ENCODE assay signal across 1 cellular context in genomic region chr1:226001852-226002666, GRCh38.
A peak's percentile ranks its signal among the peaks of the same experiment; 100 is the strongest.
TF ChIP-seq lines count a peak whose summit lies in the region.

No MANE protein-coding gene starts in this region.

TF ChIP-seq in HEK293, 187 proteins besides CTCF, POLR2A, EP300 and RAD21 (continued from another document and continues in another):
- TF ChIP-seq, protein P1, sequence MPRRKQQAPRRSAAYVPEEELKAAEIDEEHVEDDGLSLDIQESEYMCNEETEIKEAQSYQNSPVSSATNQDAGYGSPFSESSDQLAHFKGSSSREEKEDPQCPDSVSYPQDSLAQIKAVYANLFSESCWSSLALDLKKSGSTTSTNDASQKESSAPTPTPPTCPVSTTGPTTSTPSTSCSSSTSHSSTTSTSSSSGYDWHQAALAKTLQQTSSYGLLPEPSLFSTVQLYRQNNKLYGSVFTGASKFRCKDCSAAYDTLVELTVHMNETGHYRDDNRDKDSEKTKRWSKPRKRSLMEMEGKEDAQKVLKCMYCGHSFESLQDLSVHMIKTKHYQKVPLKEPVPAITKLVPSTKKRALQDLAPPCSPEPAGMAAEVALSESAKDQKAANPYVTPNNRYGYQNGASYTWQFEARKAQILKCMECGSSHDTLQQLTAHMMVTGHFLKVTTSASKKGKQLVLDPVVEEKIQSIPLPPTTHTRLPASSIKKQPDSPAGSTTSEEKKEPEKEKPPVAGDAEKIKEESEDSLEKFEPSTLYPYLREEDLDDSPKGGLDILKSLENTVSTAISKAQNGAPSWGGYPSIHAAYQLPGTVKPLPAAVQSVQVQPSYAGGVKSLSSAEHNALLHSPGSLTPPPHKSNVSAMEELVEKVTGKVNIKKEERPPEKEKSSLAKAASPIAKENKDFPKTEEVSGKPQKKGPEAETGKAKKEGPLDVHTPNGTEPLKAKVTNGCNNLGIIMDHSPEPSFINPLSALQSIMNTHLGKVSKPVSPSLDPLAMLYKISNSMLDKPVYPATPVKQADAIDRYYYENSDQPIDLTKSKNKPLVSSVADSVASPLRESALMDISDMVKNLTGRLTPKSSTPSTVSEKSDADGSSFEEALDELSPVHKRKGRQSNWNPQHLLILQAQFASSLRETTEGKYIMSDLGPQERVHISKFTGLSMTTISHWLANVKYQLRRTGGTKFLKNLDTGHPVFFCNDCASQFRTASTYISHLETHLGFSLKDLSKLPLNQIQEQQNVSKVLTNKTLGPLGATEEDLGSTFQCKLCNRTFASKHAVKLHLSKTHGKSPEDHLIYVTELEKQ (tag by site-specific recombination; IDR thresholded peaks at IDR 0.05; ENCODE audit: borderline replicate concordance): peak; percentile 55; the same call in 1 of the 2 replicates
- no peak for TF ChIP-seq ZNF426 (tag by site-specific recombination; IDR thresholded peaks at IDR 0.05)
- TF ChIP-seq ZNF501 (tag by site-specific recombination; IDR thresholded peaks at IDR 0.05): peak; percentile 41; the same call in 1 of the 2 replicates
- TF ChIP-seq ZNF292 (tag by site-specific recombination; IDR thresholded peaks at IDR 0.05; ENCODE audit: borderline replicate concordance, low read depth): no peak
- peak; percentile 99 for TF ChIP-seq ZBTB21 (tag by site-specific recombination; IDR thresholded peaks at IDR 0.05)
- TF ChIP-seq ZNF362 (tag by site-specific recombination; IDR thresholded peaks at IDR 0.05): peak; percentile 88
- TF ChIP-seq GLIS2 (tag by site-specific recombination; IDR thresholded peaks at IDR 0.05): peak; percentile 83
- peak; percentile 96 for TF ChIP-seq ZNF600 (tag by site-specific recombination; IDR thresholded peaks at IDR 0.05)
- peak; percentile 71 for TF ChIP-seq INSM2 (tag by site-specific recombination; IDR thresholded peaks at IDR 0.05)
- peak; percentile 81 for TF ChIP-seq ZNF792 (tag by site-specific recombination; IDR thresholded peaks at IDR 0.05)
- TF ChIP-seq ZNF580 (tag by site-specific recombination; IDR thresholded peaks at IDR 0.05): peak; percentile 97
- TF ChIP-seq ZNF596 (tag by site-specific recombination; IDR thresholded peaks at IDR 0.05): no peak
- TF ChIP-seq ZNF610 (tag by site-specific recombination; IDR thresholded peaks at IDR 0.05; ENCODE audit: borderline replicate concordance): no peak; the same call in 1 of the 2 replicates
- peak; percentile 21; the same call in 1 of the 2 replicates for TF ChIP-seq PRDM1 (tag by site-specific recombination; IDR thresholded peaks at IDR 0.05)
- 0 out of 2 replicates have a peak, but pooled peaks have one; percentile 43 for TF ChIP-seq YY1 (tag by site-specific recombination; IDR thresholded peaks at IDR 0.05)
- TF ChIP-seq KLF17 (tag by site-specific recombination; IDR thresholded peaks at IDR 0.05): peak; percentile 86
- TF ChIP-seq KLF10 (tag by site-specific recombination; IDR thresholded peaks at IDR 0.05): peak; percentile 11; the same call in 1 of the 2 replicates
- 0 out of 2 replicates have a peak, but pooled peaks have one; percentile 41 for TF ChIP-seq BCL11A (tag by site-specific recombination; IDR thresholded peaks at IDR 0.05; ENCODE audit: low read depth)
- no peak; the same call in 1 of the 2 replicates for TF ChIP-seq ZNF133 (tag by site-specific recombination; IDR thresholded peaks at IDR 0.05)
- no peak for TF ChIP-seq ZNF311 (tag by site-specific recombination; IDR thresholded peaks at IDR 0.05; ENCODE audit: borderline replicate concordance)
- peak; percentile 65; the same call in 1 of the 2 replicates for TF ChIP-seq SP7 (tag by site-specific recombination; IDR thresholded peaks at IDR 0.05)
- no peak for TF ChIP-seq BCL11B (tag by site-specific recombination; IDR thresholded peaks at IDR 0.05; ENCODE audit: low read depth)
- TF ChIP-seq ZNF433 (tag by site-specific recombination; IDR thresholded peaks at IDR 0.05; ENCODE audit: low read depth): no peak
- peak; percentile 62 for TF ChIP-seq FEZF1 (tag by site-specific recombination; IDR thresholded peaks at IDR 0.05)
- peak; percentile 29 for TF ChIP-seq ZXDB (tag by site-specific recombination; IDR thresholded peaks at IDR 0.05)
- peak; percentile 91 for TF ChIP-seq PATZ1 (tag by site-specific recombination; IDR thresholded peaks at IDR 0.05)
- TF ChIP-seq SCRT2 (tag by site-specific recombination; IDR thresholded peaks at IDR 0.05): 0 out of 2 replicates have a peak, but pooled peaks have one; percentile 8
- 0 out of 2 replicates have a peak, but pooled peaks have one; percentile 9 for TF ChIP-seq ZBTB8A (tag by site-specific recombination; IDR thresholded peaks at IDR 0.05)
- TF ChIP-seq ZNF10 (tag by site-specific recombination; IDR thresholded peaks at IDR 0.05): 0 out of 2 replicates have a peak, but pooled peaks have one; percentile 8
- no peak for TF ChIP-seq ZNF169 (tag by site-specific recombination; IDR thresholded peaks at IDR 0.05)
- TF ChIP-seq ZFP37 (tag by site-specific recombination; IDR thresholded peaks at IDR 0.05): peak; percentile 75
- no peak for TF ChIP-seq SALL2 (tag by site-specific recombination; IDR thresholded peaks at IDR 0.05; ENCODE audit: borderline replicate concordance)
- TF ChIP-seq, protein P2, sequence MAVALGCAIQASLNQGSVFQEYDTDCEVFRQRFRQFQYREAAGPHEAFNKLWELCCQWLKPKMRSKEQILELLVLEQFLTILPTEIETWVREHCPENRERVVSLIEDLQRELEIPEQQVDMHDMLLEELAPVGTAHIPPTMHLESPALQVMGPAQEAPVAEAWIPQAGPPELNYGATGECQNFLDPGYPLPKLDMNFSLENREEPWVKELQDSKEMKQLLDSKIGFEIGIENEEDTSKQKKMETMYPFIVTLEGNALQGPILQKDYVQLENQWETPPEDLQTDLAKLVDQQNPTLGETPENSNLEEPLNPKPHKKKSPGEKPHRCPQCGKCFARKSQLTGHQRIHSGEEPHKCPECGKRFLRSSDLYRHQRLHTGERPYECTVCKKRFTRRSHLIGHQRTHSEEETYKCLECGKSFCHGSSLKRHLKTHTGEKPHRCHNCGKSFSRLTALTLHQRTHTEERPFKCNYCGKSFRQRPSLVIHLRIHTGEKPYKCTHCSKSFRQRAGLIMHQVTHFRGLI (tag by site-specific recombination; IDR thresholded peaks at IDR 0.05): peak; percentile 81
- peak; percentile 97 for TF ChIP-seq ZNF335 (tag by site-specific recombination; conservative IDR thresholded peaks at IDR 0.05)
- no peak for TF ChIP-seq GLI2 (tag by site-specific recombination; IDR thresholded peaks at IDR 0.05; ENCODE audit: borderline replicate concordance, low read depth)
- TF ChIP-seq ZFP69B (tag by site-specific recombination; IDR thresholded peaks at IDR 0.05): peak; percentile 53
- TF ChIP-seq, protein P3, sequence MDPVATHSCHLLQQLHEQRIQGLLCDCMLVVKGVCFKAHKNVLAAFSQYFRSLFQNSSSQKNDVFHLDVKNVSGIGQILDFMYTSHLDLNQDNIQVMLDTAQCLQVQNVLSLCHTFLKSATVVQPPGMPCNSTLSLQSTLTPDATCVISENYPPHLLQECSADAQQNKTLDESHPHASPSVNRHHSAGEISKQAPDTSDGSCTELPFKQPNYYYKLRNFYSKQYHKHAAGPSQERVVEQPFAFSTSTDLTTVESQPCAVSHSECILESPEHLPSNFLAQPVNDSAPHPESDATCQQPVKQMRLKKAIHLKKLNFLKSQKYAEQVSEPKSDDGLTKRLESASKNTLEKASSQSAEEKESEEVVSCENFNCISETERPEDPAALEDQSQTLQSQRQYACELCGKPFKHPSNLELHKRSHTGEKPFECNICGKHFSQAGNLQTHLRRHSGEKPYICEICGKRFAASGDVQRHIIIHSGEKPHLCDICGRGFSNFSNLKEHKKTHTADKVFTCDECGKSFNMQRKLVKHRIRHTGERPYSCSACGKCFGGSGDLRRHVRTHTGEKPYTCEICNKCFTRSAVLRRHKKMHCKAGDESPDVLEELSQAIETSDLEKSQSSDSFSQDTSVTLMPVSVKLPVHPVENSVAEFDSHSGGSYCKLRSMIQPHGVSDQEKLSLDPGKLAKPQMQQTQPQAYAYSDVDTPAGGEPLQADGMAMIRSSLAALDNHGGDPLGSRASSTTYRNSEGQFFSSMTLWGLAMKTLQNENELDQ (tag by site-specific recombination; IDR thresholded peaks at IDR 0.05; ENCODE audit: low read depth): no peak
- no peak for TF ChIP-seq ZNF350 (tag by site-specific recombination; IDR thresholded peaks at IDR 0.05)
- TF ChIP-seq GLIS1 (tag by site-specific recombination; IDR thresholded peaks at IDR 0.05): peak; percentile 94
- TF ChIP-seq ZNF768 (tag by site-specific recombination; IDR thresholded peaks at IDR 0.05): no peak
- TF ChIP-seq ZSCAN4 (tag by site-specific recombination; IDR thresholded peaks at IDR 0.05): peak; percentile 78
- no peak; the same call in 1 of the 2 replicates for TF ChIP-seq ZNF24 (tag by site-specific recombination; IDR thresholded peaks at IDR 0.05)
- TF ChIP-seq, protein P4, sequence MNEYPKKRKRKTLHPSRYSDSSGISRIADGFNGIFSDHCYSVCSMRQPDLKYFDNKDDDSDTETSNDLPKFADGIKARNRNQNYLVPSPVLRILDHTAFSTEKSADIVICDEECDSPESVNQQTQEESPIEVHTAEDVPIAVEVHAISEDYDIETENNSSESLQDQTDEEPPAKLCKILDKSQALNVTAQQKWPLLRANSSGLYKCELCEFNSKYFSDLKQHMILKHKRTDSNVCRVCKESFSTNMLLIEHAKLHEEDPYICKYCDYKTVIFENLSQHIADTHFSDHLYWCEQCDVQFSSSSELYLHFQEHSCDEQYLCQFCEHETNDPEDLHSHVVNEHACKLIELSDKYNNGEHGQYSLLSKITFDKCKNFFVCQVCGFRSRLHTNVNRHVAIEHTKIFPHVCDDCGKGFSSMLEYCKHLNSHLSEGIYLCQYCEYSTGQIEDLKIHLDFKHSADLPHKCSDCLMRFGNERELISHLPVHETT (tag by site-specific recombination; IDR thresholded peaks at IDR 0.05): peak; percentile 74; the same call in 1 of the 2 replicates
- peak; percentile 63 for TF ChIP-seq SP2 (tag by site-specific recombination; IDR thresholded peaks at IDR 0.05)
- TF ChIP-seq YY2 (tag by site-specific recombination; IDR thresholded peaks at IDR 0.05): peak; percentile 67
- TF ChIP-seq MYNN (tag by site-specific recombination; IDR thresholded peaks at IDR 0.05; ENCODE audit: borderline replicate concordance): no peak
- TF ChIP-seq, protein P5, sequence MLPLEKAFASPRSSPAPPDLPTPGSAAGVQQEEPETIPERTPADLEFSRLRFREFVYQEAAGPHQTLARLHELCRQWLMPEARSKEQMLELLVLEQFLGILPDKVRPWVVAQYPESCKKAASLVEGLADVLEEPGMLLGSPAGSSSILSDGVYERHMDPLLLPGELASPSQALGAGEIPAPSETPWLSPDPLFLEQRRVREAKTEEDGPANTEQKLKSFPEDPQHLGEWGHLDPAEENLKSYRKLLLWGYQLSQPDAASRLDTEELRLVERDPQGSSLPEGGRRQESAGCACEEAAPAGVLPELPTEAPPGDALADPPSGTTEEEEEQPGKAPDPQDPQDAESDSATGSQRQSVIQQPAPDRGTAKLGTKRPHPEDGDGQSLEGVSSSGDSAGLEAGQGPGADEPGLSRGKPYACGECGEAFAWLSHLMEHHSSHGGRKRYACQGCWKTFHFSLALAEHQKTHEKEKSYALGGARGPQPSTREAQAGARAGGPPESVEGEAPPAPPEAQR (tag by site-specific recombination; IDR thresholded peaks at IDR 0.05): no peak
